9 cellular contexts compared by ENCODE assay signal in genomic region chrX:26918633-26919032, GRCh38.
DNase-seq lines count a peak whose midpoint lies in the region; ATAC-seq and TF ChIP-seq lines count a peak whose summit lies in the region.
"Had no signal": no experiment of that assay in that cellular context is flagged by ENCODE, and none has a peak within 500 bp of the region (broad histone marks: within the 10 kb centered on the region; RNA-seq: fewer than 3 reads in every experiment).

No MANE protein-coding gene starts in this region.

- no peaks in the 10 kb centered on the region for H3K4me1 Mint-ChIP-seq in nephron progenitor cell

- no peak overlapping the region for H3K4me3 Mint-ChIP-seq in nephron progenitor cell

- peaks cover 9% of the 10 kb centered on the region for H3K9me3 Mint-ChIP-seq in nephron progenitor cell

- TF ChIP-seq POLR2A in GM18505 (IDR thresholded peaks at IDR 0.05; ENCODE audit: borderline replicate concordance, extremely low read depth, insufficient read depth, insufficient read length), result no peak

- in situ Hi-C loops in GM13977 (cut with MboI; ENCODE audit: low pct_unique_long_range_greater_than_20kb, low sequenced_read_pairs, unreplicated experiment), result no loop called here

- no peak overlapping the region for H3K27ac Mint-ChIP-seq in nephron progenitor cell

- TF ChIP-seq CTCF in GM13977 (IDR thresholded peaks at IDR 0.05; ENCODE audit: extremely low read depth, insufficient read depth, missing control alignments) (peak; percentile 66), nephron progenitor cell (IDR thresholded peaks at IDR 0.05) (peak; percentile 15)

- H3K36me3 Mint-ChIP-seq in nephron progenitor cell (ENCODE audit: low read depth), result no peaks in the 10 kb centered on the region

- ATAC-seq in GM18505 (IDR thresholded peaks at IDR 0.05; ENCODE audit: unreplicated experiment) (no peak), GM21619 (IDR thresholded peaks at IDR 0.05; ENCODE audit: unreplicated experiment) (no peak)

- DNase-seq in GM13977 (ENCODE audit: low spot score), result peak; percentile 3
- peak; percentile 23 for DNase-seq in HT1080 (ENCODE audit: low read depth)
- DNase-seq in amniotic epithelial cell (ENCODE audit: low read depth), result peak; percentile 69
- DNase-seq in nephron progenitor cell, result peak; percentile 8
- DNase-seq in ecto neural progenitor cell (ENCODE audit: low spot score), result no peak
- DNase-seq: T1000, uterus had no signal

- H3K27me3 Mint-ChIP-seq in nephron progenitor cell (ENCODE audit: low read depth, poor library complexity), result no peaks in the 10 kb centered on the region
